Comparison of ENCODE assay signal across 1 cellular context in genomic region chr7:138030679-138031351, GRCh38.
TF ChIP-seq lines count a peak whose summit lies in the region.

No MANE protein-coding gene starts in this region.

TF ChIP-seq in H1, 55 proteins besides CTCF, POLR2A, EP300 and RAD21:
- TF ChIP-seq ZNF274 (IDR thresholded peaks at IDR 0.05; ENCODE audit: borderline replicate concordance, extremely low read depth, low read length) = no peak
TF ChIP-seq in H1: peak in this region for 0.
